22 cellular contexts compared by ENCODE assay signal in the genomic region with DNA sequence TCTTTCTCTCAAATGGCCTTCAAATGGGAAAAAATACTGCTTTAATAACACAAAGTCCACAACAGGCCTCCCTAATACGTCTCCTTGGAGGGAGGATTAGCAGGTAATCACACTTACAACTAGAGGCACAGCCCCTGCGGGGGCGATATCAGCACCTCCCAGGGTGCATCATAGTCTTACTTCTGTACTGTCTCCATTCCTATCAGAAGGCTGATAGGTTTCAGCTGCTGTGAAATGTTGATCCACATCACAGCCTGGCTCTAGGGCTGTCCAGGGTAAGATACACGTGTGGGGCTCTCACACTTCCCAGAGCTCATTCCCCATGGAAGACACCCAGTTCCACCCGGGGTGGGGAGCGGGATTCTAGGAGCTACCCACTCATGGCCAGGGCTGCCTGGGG.
"Had no signal": no experiment of that assay in that cellular context is flagged by ENCODE, and none has a peak within 500 bp of the region (broad histone marks: within the 10 kb centered on the region; RNA-seq: fewer than 3 reads in every experiment).

No MANE protein-coding gene starts in this region.

- H3K36me3 ChIP-seq: MG63, SJCRH30 had no signal

- ATAC-seq: SK-N-SH treated with all-trans-retinoic acid at 6 μM for 48 hours had no signal

- H3K4me3 ChIP-seq: MG63, SJCRH30 had no signal

- DNase-seq: Karpas-422, KG1, MG63, NCI-H1092, NCI-H1105 treated with DMSO at 0.1 percent for 48 hours, NCI-H1417 treated with DMSO at 0.1 percent for 48 hours, NCI-H146, NCI-H1694 treated with DMSO at 0.1 percent for 48 hours, NCI-H1930, NCI-H2081, NCI-H2107, NCI-H2171, NCI-H226, NCI-H446, NCI-H510A, NCI-H524 treated with DMSO at 0.1 percent for 48 hours, NCI-H69, NCI-H774, SHP77, SJCRH30 had no signal

- H3K27ac ChIP-seq: RWPE1, SJCRH30 had no signal

- H3K9me3 ChIP-seq: MG63, SJCRH30 had no signal
